23 cellular contexts compared by ENCODE assay signal in genomic region chr6:46891396-46891795, GRCh38. TPM values are rescaled to one million over a fixed set of nuclear protein-coding genes. Genes with fewer than 3 reads are reported as not detected.
"Had no signal": no experiment of that assay in that cellular context is flagged by ENCODE, and none has a peak within 500 bp of the region (broad histone marks: within the 10 kb centered on the region; RNA-seq: fewer than 3 reads in every experiment).

No MANE protein-coding gene starts in this region.

- H3K27me3 Mint-ChIP-seq: activated CD4-positive, alpha-beta T cell treated with anti-CD3 and anti-CD28 coated beads, Interleukin-2, amount 10 ng/mL, durations not matched to agents 7 days and 5 days; T-cell had no signal

- H3K27ac ChIP-seq: brain microvascular endothelial cell, right lobe of liver, thoracic aorta had no signal

- H3K4me3 Mint-ChIP-seq: activated CD4-positive, alpha-beta T cell treated with anti-CD3 and anti-CD28 coated beads, Interleukin-2, amount 10 ng/mL, durations not matched to agents 7 days and 5 days; activated T-cell treated with anti-CD3 and anti-CD28 coated beads, Interleukin-2, amount 50 U/mL, for 72 hours; mesothelial cell of epicardium; stimulated activated effector memory CD8-positive, alpha-beta T cell treated with anti-CD3 and anti-CD28 coated beads, Interleukin-12 subunit alpha, Interleukin-12 subunit beta, amount 100 ng/mL, for 72 hours; T-cell had no signal

- DNase-seq: activated CD4-positive, alpha-beta T cell treated with anti-CD3 and anti-CD28 coated beads, Interleukin-2, amount 10 ng/mL, durations not matched to agents 7 days and 5 days; activated CD8-positive, alpha-beta memory T cell treated with anti-CD3 and anti-CD28 coated beads for 24 hours; activated effector memory CD4-positive, alpha-beta T cell treated with anti-CD3 and anti-CD28 coated beads, Interleukin-2, amount 50 U/mL, for 16 hours; activated naive CD4-positive, alpha-beta T cell treated with anti-CD3 and anti-CD28 coated beads, Interleukin-2, amount 50 U/mL, for 16 hours; activated T-cell treated with anti-CD3 and anti-CD28 coated beads, Interleukin-2, amount 50 U/mL, for 72 hours; aorta; brain microvascular endothelial cell; central memory CD4-positive, alpha-beta T cell; gastrocnemius medialis; head of caudate nucleus; right lobe of liver; stimulated activated CD4-positive, alpha-beta T cell treated with anti-CD3 and anti-CD28 coated beads, Interleukin-4, amount 100 ng/mL, for 24 hours; T-cell; T1000 had no signal

- H3K27ac Mint-ChIP-seq: activated CD4-positive, alpha-beta T cell treated with anti-CD3 and anti-CD28 coated beads, Interleukin-2, amount 10 ng/mL, durations not matched to agents 7 days and 5 days; activated T-cell treated with anti-CD3 and anti-CD28 coated beads, Interleukin-2, amount 50 U/mL, for 72 hours; mesothelial cell of epicardium; stimulated activated effector memory CD8-positive, alpha-beta T cell treated with anti-CD3 and anti-CD28 coated beads, Interleukin-12 subunit alpha, Interleukin-12 subunit beta, amount 100 ng/mL, for 72 hours; T-cell had no signal

- H3K4me1 Mint-ChIP-seq: activated CD4-positive, alpha-beta T cell treated with anti-CD3 and anti-CD28 coated beads, Interleukin-2, amount 10 ng/mL, durations not matched to agents 7 days and 5 days; stimulated activated effector memory CD8-positive, alpha-beta T cell treated with anti-CD3 and anti-CD28 coated beads, Interleukin-12 subunit alpha, Interleukin-12 subunit beta, amount 100 ng/mL, for 72 hours; T-cell had no signal

- H3K9me3 Mint-ChIP-seq: activated CD4-positive, alpha-beta T cell treated with anti-CD3 and anti-CD28 coated beads, Interleukin-2, amount 10 ng/mL, durations not matched to agents 7 days and 5 days; activated T-cell treated with anti-CD3 and anti-CD28 coated beads, Interleukin-2, amount 50 U/mL, for 72 hours; mesothelial cell of epicardium; stimulated activated effector memory CD8-positive, alpha-beta T cell treated with anti-CD3 and anti-CD28 coated beads, Interleukin-12 subunit alpha, Interleukin-12 subunit beta, amount 100 ng/mL, for 72 hours; T-cell had no signal

- H3K36me3 Mint-ChIP-seq: mesothelial cell of epicardium; stimulated activated effector memory CD8-positive, alpha-beta T cell treated with anti-CD3 and anti-CD28 coated beads, Interleukin-12 subunit alpha, Interleukin-12 subunit beta, amount 100 ng/mL, for 72 hours; T-cell had no signal

- FAIRE-seq: colon, keratinocyte had no signal

- ATAC-seq: activated CD4-positive, CD25-positive, alpha-beta regulatory T cell treated with anti-CD3 and anti-CD28 coated beads, Interleukin-2, amount 50 U/mL, for 24 hours; activated T-cell treated with anti-CD3 and anti-CD28 coated beads, Interleukin-2, amount 50 U/mL, for 72 hours; gastrocnemius medialis; right lobe of liver; stimulated activated effector memory CD8-positive, alpha-beta T cell treated with anti-CD3 and anti-CD28 coated beads, Interleukin-12 subunit alpha, Interleukin-12 subunit beta, amount 100 ng/mL, for 72 hours; T-cell had no signal

- H3K9me3 ChIP-seq: gastrocnemius medialis, right lobe of liver, thoracic aorta had no signal

- H3K27me3 ChIP-seq: brain microvascular endothelial cell, gastrocnemius medialis, right lobe of liver had no signal

- H3K4me3 ChIP-seq: gastrocnemius medialis, lung, right lobe of liver, thoracic aorta had no signal

- H3K36me3 ChIP-seq: brain microvascular endothelial cell, gastrocnemius medialis, right lobe of liver, thoracic aorta had no signal

RNA-seq across cellular contexts. Expression of gene ADGRF5, which starts 30.3 kb away (rescaled TPM):
- total RNA-seq: activated CD4-positive, alpha-beta T cell treated with anti-CD3 and anti-CD28 coated beads, Interleukin-2, amount 10 ng/mL, durations not matched to agents 7 days and 5 days; activated T-cell treated with anti-CD3 and anti-CD28 coated beads, Interleukin-2, amount 50 U/mL, for 72 hours; osteocyte had no signal
- polyA plus RNA-seq: keratinocyte, neural cell had no signal
